ENCODE assay signal across 23 cellular contexts in the genomic region with DNA sequence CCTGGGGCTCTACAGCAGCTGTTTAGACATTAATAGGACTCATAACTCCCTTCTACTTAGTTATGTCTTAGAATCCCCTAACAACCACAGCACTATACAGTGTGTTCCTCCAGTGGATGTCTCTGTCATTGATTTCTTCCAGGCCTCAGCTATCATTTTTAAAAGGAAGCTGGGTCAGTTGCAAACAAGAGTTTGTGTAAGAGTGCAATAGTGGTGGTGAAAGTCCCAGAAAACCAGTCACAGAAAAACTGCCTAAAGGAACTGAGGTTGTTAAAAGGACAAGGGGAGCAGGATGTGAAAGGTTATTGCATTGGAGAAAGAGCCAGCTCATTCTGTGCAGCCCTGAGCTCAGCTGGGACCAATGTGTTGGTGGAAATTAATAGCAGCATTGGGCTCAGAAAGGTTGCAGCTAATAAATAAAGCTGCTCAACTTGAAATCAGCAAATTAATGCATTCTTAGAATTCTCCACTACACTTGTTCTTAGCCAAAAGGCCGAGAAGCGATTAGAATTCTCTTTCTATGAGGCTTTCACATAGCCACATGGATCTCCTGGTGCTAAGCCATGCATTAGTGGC. TPM values are rescaled to one million over a fixed set of nuclear protein-coding genes. Genes with fewer than 3 reads are reported as not detected.
DNase-seq lines count a peak whose midpoint lies in the region; ATAC-seq, FAIRE-seq and TF ChIP-seq lines count a peak whose summit lies in the region.
"Had no signal": no experiment of that assay in that cellular context is flagged by ENCODE, and none has a peak within 500 bp of the region (broad histone marks: within the 10 kb centered on the region; RNA-seq: fewer than 3 reads in every experiment).

No MANE protein-coding gene starts in this region.

- peaks cover 3% of the 10 kb centered on the region for H3K27me3 Mint-ChIP-seq in GM23338 (ENCODE audit: insufficient read depth, low read depth, poor library complexity)

- peaks cover 14% of the 10 kb centered on the region for H3K9me3 Mint-ChIP-seq in GM23338
- H3K9me3 Mint-ChIP-seq: IgD-negative memory B cell had no signal

- no peak overlapping the region for H3K9ac ChIP-seq in adipocyte (ENCODE audit: low read length)
- no peak overlapping the region for H3K9ac ChIP-seq in mesenchymal stem cell (ENCODE audit: low read length)
- H3K9ac ChIP-seq: BLaER1 had no signal

- H3K9me2 ChIP-seq in GM23338 (ENCODE audit: insufficient read depth), result peaks cover 31% of the 10 kb centered on the region

- H3K27ac ChIP-seq in GM23338 (ENCODE audit: low read depth) (peak overlapping the region; percentile 23; the same call in 1 of the 2 replicates), mesenchymal stem cell (ENCODE audit: low read length, poor library complexity, severe bottlenecking) (no peak overlapping the region)
- H3K27ac ChIP-seq: BLaER1, HL-60 had no signal

- no peak overlapping the region for H4K91ac ChIP-seq in mesenchymal stem cell (ENCODE audit: low read length)

- no peak overlapping the region for H2BK15ac ChIP-seq in mesenchymal stem cell (ENCODE audit: low read depth, poor library complexity, severe bottlenecking)

- no peak overlapping the region for H2BK120ac ChIP-seq in mesenchymal stem cell (ENCODE audit: low read depth, low read length)

- H3K4me3 ChIP-seq in AG10803 (ENCODE audit: low read length), result no peak overlapping the region
- H3K4me3 ChIP-seq in GM23338, result no peak overlapping the region
- no peak overlapping the region for H3K4me3 ChIP-seq in adipocyte (ENCODE audit: low read length)
- no peak overlapping the region for H3K4me3 ChIP-seq in mesenchymal stem cell (ENCODE audit: insufficient read depth in 1 of 2, low read depth in 1 of 2, low read length in 2 of 2)
- H3K4me3 ChIP-seq: BLaER1 had no signal

- peaks cover 25% of the 10 kb centered on the region for H3K4me1 Mint-ChIP-seq in GM23338
- H3K4me1 Mint-ChIP-seq: CD4-positive, alpha-beta memory T cell; IgD-negative memory B cell had no signal

- peaks cover 40% of the 10 kb centered on the region for H3K36me3 Mint-ChIP-seq in GM23338 (ENCODE audit: low read depth)
- H3K36me3 Mint-ChIP-seq: CD4-positive, alpha-beta memory T cell had no signal

- H3K36me3 ChIP-seq in GM23338 (ENCODE audit: insufficient read depth) (peaks cover 4% of the 10 kb centered on the region; the same call in 1 of the 2 replicates), adipocyte (ENCODE audit: control insufficient read depth, insufficient read depth, low read length, severe bottlenecking) (peaks cover 1% of the 10 kb centered on the region), mesenchymal stem cell (ENCODE audit: control insufficient read depth in 1 of 2, insufficient read depth in 2 of 2, low read depth in 1 of 2, low read length in 2 of 2) (peaks cover 0 to 11% of the 10 kb centered on the region in 2 experiments)

- no peak overlapping the region for H3K18ac ChIP-seq in mesenchymal stem cell (ENCODE audit: low read depth in 1 of 2, low read length in 2 of 2)

- ATAC-seq in GM23338 (no peak), HG03039 (IDR thresholded peaks at IDR 0.05; ENCODE audit: unreplicated experiment) (no peak), GM18909 (IDR thresholded peaks at IDR 0.05; ENCODE audit: poor library complexity, unreplicated experiment) (no peak), HG02885 (IDR thresholded peaks at IDR 0.05; ENCODE audit: poor library complexity, unreplicated experiment) (no peak)

- H3K4me3 Mint-ChIP-seq in GM23338, result no peak overlapping the region
- H3K4me3 Mint-ChIP-seq: CD4-positive, alpha-beta memory T cell; IgD-negative memory B cell had no signal

- no peaks in the 10 kb centered on the region for H3F3A ChIP-seq in GM23338 (replicated peaks; ENCODE audit: low read depth)

- no peak for FAIRE-seq in frontal cortex (lab: Jason Lieb, UNC)
- FAIRE-seq: GM12892, GM18507 had no signal

- peak; percentile 74 for DNase-seq in AG10803 (ENCODE audit: low read depth)
- no peak for DNase-seq in GM23338 (ENCODE audit: low spot score)
- DNase-seq in adipocyte (ENCODE audit: low read depth), result peak; percentile 15
- DNase-seq in mesenchymal stem cell, result peak; percentile 57
- no peak for DNase-seq in frontal cortex (ENCODE audit: low spot score in 2 of 2)
- DNase-seq: Calu3; CD4-positive, alpha-beta memory T cell; H7; MM.1S; NCI-H187 treated with DMSO at 0.1 percent for 48 hours; NCI-H2227 treated with DMSO at 0.1 percent for 48 hours; NCI-H524; NCI-H82; OCI-M1; SHP77 had no signal

- H4K8ac ChIP-seq in mesenchymal stem cell (ENCODE audit: low read length), result no peak overlapping the region

- no peak overlapping the region for H3K23ac ChIP-seq in mesenchymal stem cell (ENCODE audit: low read length in 2 of 2)

- H3K79me2 ChIP-seq in GM23338 (replicated peaks; ENCODE audit: insufficient read depth), result no peaks in the 10 kb centered on the region

- TF ChIP-seq CTCF in AG10803 (conservative IDR thresholded peaks at IDR 0.05; ENCODE audit: low read length), result no peak
- TF ChIP-seq CTCF in GM23338 (conservative IDR thresholded peaks at IDR 0.05; ENCODE audit: low read depth in 2 of 2), result no peak

- no peak overlapping the region for H2AK5ac ChIP-seq in mesenchymal stem cell (ENCODE audit: low read length, severe bottlenecking)

- H4K20me1 ChIP-seq in GM23338 (replicated peaks; ENCODE audit: insufficient read depth), result no peaks in the 10 kb centered on the region
- H4K20me1 ChIP-seq: BLaER1 had no signal

- no peak overlapping the region for H2AFZ ChIP-seq in GM23338
- no peak overlapping the region for H2AFZ ChIP-seq in mesenchymal stem cell (ENCODE audit: low read depth, low read length)

- H3K79me1 ChIP-seq in mesenchymal stem cell (replicated peaks; ENCODE audit: low read length, poor library complexity, severe bottlenecking), result no peaks in the 10 kb centered on the region

- H3K4me2 ChIP-seq in GM23338, result no peak overlapping the region
- H3K4me2 ChIP-seq in mesenchymal stem cell (ENCODE audit: low read length, poor library complexity, severe bottlenecking), result no peak overlapping the region
- H3K4me2 ChIP-seq: BLaER1 had no signal

- H2BK12ac ChIP-seq in mesenchymal stem cell (ENCODE audit: low read length in 2 of 2), result no peak overlapping the region

- H3K27me3 ChIP-seq in GM23338 (ENCODE audit: insufficient read depth) (no peaks in the 10 kb centered on the region), adipocyte (replicated peaks; ENCODE audit: control insufficient read depth, insufficient read depth, low read length) (no peaks in the 10 kb centered on the region), mesenchymal stem cell (ENCODE audit: control insufficient read depth in 1 of 2, insufficient read depth in 1 of 2, low read length in 2 of 2) (no peaks in the 10 kb centered on the region)
- H3K27me3 ChIP-seq: BLaER1 had no signal

- WGBS in mesenchymal stem cell, result 50% methylated on average over 2 of the region's 2 CpGs

- H2BK5ac ChIP-seq in mesenchymal stem cell (ENCODE audit: low read depth, low read length, poor library complexity, severe bottlenecking), result no peak overlapping the region

- H3K14ac ChIP-seq in mesenchymal stem cell (ENCODE audit: low read length in 2 of 2), result no peak overlapping the region

- H3K4ac ChIP-seq in mesenchymal stem cell (ENCODE audit: low read depth in 1 of 2, low read length in 2 of 2), result peak overlapping the region in 1 of 2 experiments; percentile 33

- H3K4me1 ChIP-seq in GM23338 (ENCODE audit: insufficient read depth), result peaks cover 22% of the 10 kb centered on the region
- peaks cover 11% of the 10 kb centered on the region for H3K4me1 ChIP-seq in adipocyte (ENCODE audit: control insufficient read depth, insufficient read depth, low read length)
- no peaks in the 10 kb centered on the region for H3K4me1 ChIP-seq in mesenchymal stem cell (ENCODE audit: control insufficient read depth, insufficient read depth, low read depth, low read length)
- H3K4me1 ChIP-seq: BLaER1 had no signal

- no peak overlapping the region for H3K27ac Mint-ChIP-seq in GM23338
- H3K27ac Mint-ChIP-seq: CD4-positive, alpha-beta memory T cell; IgD-negative memory B cell had no signal

- H3K9me3 ChIP-seq in adipocyte (ENCODE audit: control insufficient read depth, low read length) (no peaks in the 10 kb centered on the region), mesenchymal stem cell (ENCODE audit: control insufficient read depth, low read length) (no peaks in the 10 kb centered on the region)

TF ChIP-seq in GM23338, 12 proteins besides CTCF, POLR2A, EP300 and RAD21 (continues in another document):
- TF ChIP-seq CREB1 (CRISPR knock-in tag; IDR thresholded peaks at IDR 0.05; ENCODE audit: low read depth), result no peak
- TF ChIP-seq, protein P1, sequence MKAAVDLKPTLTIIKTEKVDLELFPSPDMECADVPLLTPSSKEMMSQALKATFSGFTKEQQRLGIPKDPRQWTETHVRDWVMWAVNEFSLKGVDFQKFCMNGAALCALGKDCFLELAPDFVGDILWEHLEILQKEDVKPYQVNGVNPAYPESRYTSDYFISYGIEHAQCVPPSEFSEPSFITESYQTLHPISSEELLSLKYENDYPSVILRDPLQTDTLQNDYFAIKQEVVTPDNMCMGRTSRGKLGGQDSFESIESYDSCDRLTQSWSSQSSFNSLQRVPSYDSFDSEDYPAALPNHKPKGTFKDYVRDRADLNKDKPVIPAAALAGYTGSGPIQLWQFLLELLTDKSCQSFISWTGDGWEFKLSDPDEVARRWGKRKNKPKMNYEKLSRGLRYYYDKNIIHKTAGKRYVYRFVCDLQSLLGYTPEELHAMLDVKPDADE (IDR thresholded peaks at IDR 0.05), result no peak
- no peak for TF ChIP-seq STAT1 (IDR thresholded peaks at IDR 0.05; ENCODE audit: unreplicated experiment)
- no peak for TF ChIP-seq EZH2phosphoT487 (IDR thresholded peaks at IDR 0.05; ENCODE audit: unreplicated experiment)

RNA-seq across cellular contexts. Expression of a gene that starts 34.9 kb away (rescaled TPM):
- 300 and 336 TPM in 2 replicates for total RNA-seq in GM23338 (2014; rRNA removed; shearing (Covaris generic))
- polyA plus RNA-seq in GM23338 (2016; fragmentation: Nextera tagmentation; extraction: Ambion mirVana), result 260 and 264 TPM in 2 replicates
- 303 TPM for polyA plus RNA-seq in mesenchymal stem cell (2013, experiment 1 of 2)
- 305 TPM for polyA plus RNA-seq in mesenchymal stem cell (2013, experiment 2 of 2)
- total RNA-seq in frontal cortex, result 536 TPM

Comparison
In these comparisons a context has a peak if more than half of its experiments do, and no peak if none do; other contexts are left out.
1. DNase-seq: peak in AG10803 (single experiment), adipocyte (single experiment) and mesenchymal stem cell (single experiment); none in GM23338 (single experiment) and frontal cortex (0 of 2).